Comparison of ENCODE assay signal across 20 cellular contexts in genomic region chr2:217997510-217997909, GRCh38.
"Had no signal": no experiment of that assay in that cellular context is flagged by ENCODE, and none has a peak within 500 bp of the region (broad histone marks: within the 10 kb centered on the region; RNA-seq: fewer than 3 reads in every experiment).

No MANE protein-coding gene starts in this region.

- H3K9me3 Mint-ChIP-seq: activated CD8-positive, alpha-beta T cell treated with anti-CD3 and anti-CD28 coated beads for 36 hours; activated naive CD8-positive, alpha-beta T cell treated with anti-CD3 and anti-CD28 coated beads, Interleukin-2, amount 10 ng/mL, durations not matched to agents 7 days and 5 days; activated T-helper 17 cell treated with anti-CD3 and anti-CD28 coated beads, Interleukin-2, amount 50 U/mL, for 72 hours; central memory CD8-positive, alpha-beta T cell; immature natural killer cell; natural killer cell; T-cell; type B pancreatic cell had no signal

- H3K4me3 Mint-ChIP-seq: activated CD8-positive, alpha-beta T cell treated with anti-CD3 and anti-CD28 coated beads for 36 hours; activated naive CD8-positive, alpha-beta T cell treated with anti-CD3 and anti-CD28 coated beads, Interleukin-2, amount 10 ng/mL, durations not matched to agents 7 days and 5 days; activated T-helper 17 cell treated with anti-CD3 and anti-CD28 coated beads, Interleukin-2, amount 50 U/mL, for 72 hours; central memory CD8-positive, alpha-beta T cell; immature natural killer cell; natural killer cell; T-cell had no signal

- DNase-seq: activated CD4-positive, alpha-beta T cell treated with anti-CD3 and anti-CD28 coated beads for 48 hours; activated CD4-positive, CD25-positive, alpha-beta regulatory T cell; activated CD8-positive, alpha-beta T cell treated with anti-CD3 and anti-CD28 coated beads for 36 hours; activated naive CD4-positive, alpha-beta T cell; activated naive CD8-positive, alpha-beta T cell treated with anti-CD3 and anti-CD28 coated beads, Interleukin-2, amount 10 ng/mL, durations not matched to agents 7 days and 5 days; activated T-cell treated with anti-CD3 and anti-CD28 coated beads, Interleukin-2, amount 50 U/mL, for 1 hour; anterior cingulate cortex; heart right ventricle; immature natural killer cell; natural killer cell; posterior cingulate gyrus; stimulated activated CD4-positive, alpha-beta T cell treated with anti-CD3 and anti-CD28 coated beads, Interleukin-2, amount 100 ng/mL, for 24 hours; stimulated activated naive CD4-positive, alpha-beta T cell treated with Interleukin-2 at 50 U/mL for 16 hours; substantia nigra; T-cell; T-helper 9 cell had no signal

- H3K36me3 Mint-ChIP-seq: activated naive CD8-positive, alpha-beta T cell treated with anti-CD3 and anti-CD28 coated beads, Interleukin-2, amount 10 ng/mL, durations not matched to agents 7 days and 5 days; immature natural killer cell; natural killer cell; T-cell; type B pancreatic cell had no signal

- H3K4me3 ChIP-seq: heart right ventricle had no signal

- H3K36me3 ChIP-seq: heart right ventricle, neutrophil had no signal

- H3K27me3 ChIP-seq: heart right ventricle, neutrophil had no signal

- H3K27ac ChIP-seq: neutrophil had no signal

- H3K27ac Mint-ChIP-seq: activated CD8-positive, alpha-beta T cell treated with anti-CD3 and anti-CD28 coated beads for 36 hours; activated naive CD8-positive, alpha-beta T cell treated with anti-CD3 and anti-CD28 coated beads, Interleukin-2, amount 10 ng/mL, durations not matched to agents 7 days and 5 days; activated T-helper 17 cell treated with anti-CD3 and anti-CD28 coated beads, Interleukin-2, amount 50 U/mL, for 72 hours; immature natural killer cell; natural killer cell; T-cell; type B pancreatic cell had no signal

- H3K4me1 Mint-ChIP-seq: activated T-helper 17 cell treated with anti-CD3 and anti-CD28 coated beads, Interleukin-2, amount 50 U/mL, for 72 hours; central memory CD8-positive, alpha-beta T cell; immature natural killer cell; natural killer cell had no signal

- H3K9me3 ChIP-seq: heart right ventricle, neutrophil had no signal
